Comparison of ENCODE assay signal across 15 cellular contexts in genomic region chr14:24130380-24130716, GRCh38. TPM values are rescaled to one million over a fixed set of nuclear protein-coding genes. Genes with fewer than 3 reads are reported as not detected.
DNase-seq lines count a peak whose midpoint lies in the region; ATAC-seq and TF ChIP-seq lines count a peak whose summit lies in the region.
"Had no signal": no experiment of that assay in that cellular context is flagged by ENCODE, and none has a peak within 500 bp of the region (broad histone marks: within the 10 kb centered on the region; RNA-seq: fewer than 3 reads in every experiment).

Gene FITM1, plus strand, starts transcription at chr14:24130659. Its CDS starts 905 bp downstream, at chr14:24131564.

- peaks cover 17% of the 10 kb centered on the region for H3K4me1 Mint-ChIP-seq in activated T-helper 17 cell treated with anti-CD3 and anti-CD28 coated beads, Interleukin-2, amount 50 U/mL, for 72 hours

- H3K9me3 ChIP-seq in spleen, result no peaks in the 10 kb centered on the region

- no peak for TF ChIP-seq CTCF in spleen (IDR thresholded peaks at IDR 0.05 in 8 of 11, conservative IDR thresholded peaks at IDR 0.05 in 3 of 11)

- intact Hi-C loops in spleen (cut with DNase I; ENCODE audit: low total_unique reads), result no loop called here

- H3K27me3 ChIP-seq in spleen (replicated peaks in 1 of 7), result no peaks in the 10 kb centered on the region

- no peak within 1 kb of the TSS for H3K4me3 Mint-ChIP-seq in activated T-helper 17 cell treated with anti-CD3 and anti-CD28 coated beads, Interleukin-2, amount 50 U/mL, for 72 hours

- no peaks in the 10 kb centered on the region for H3K27me3 Mint-ChIP-seq in activated T-helper 17 cell treated with anti-CD3 and anti-CD28 coated beads, Interleukin-2, amount 50 U/mL, for 72 hours

- 75 to 87% (median 78%) methylated on average over 5 of the region's 5 CpGs for WGBS in spleen, 5 donors

- no peak for ATAC-seq in activated T-helper 17 cell treated with anti-CD3 and anti-CD28 coated beads, Interleukin-2, amount 50 U/mL, for 72 hours (replicated peaks)
- ATAC-seq in HG02623 (IDR thresholded peaks at IDR 0.05; ENCODE audit: unreplicated experiment) (no peak), GM19328 (IDR thresholded peaks at IDR 0.05; ENCODE audit: unreplicated experiment) (no peak)
- ATAC-seq: K562, sciatic nerve had no signal

- H3K36me3 Mint-ChIP-seq in activated T-helper 17 cell treated with anti-CD3 and anti-CD28 coated beads, Interleukin-2, amount 50 U/mL, for 72 hours (ENCODE audit: low read depth), result no peaks in the 10 kb centered on the region

- peak; percentile 18 for DNase-seq in SKM-1 treated with dmso at 0.1 percent for 144 hours (lab: John Stamatoyannopoulos, UW; ENCODE audit: unreplicated experiment)
- DNase-seq in SKM-1 (lab: John Stamatoyannopoulos, UW; ENCODE audit: unreplicated experiment), result no peak
- peak; percentile 84 for DNase-seq in kidney tubule cell (ENCODE audit: low spot score)
- no peak for DNase-seq in spleen
- DNase-seq in DMS 273 treated with DMSO at 0.1 percent for 48 hours (lab: John Stamatoyannopoulos, UW), result no peak
- DNase-seq: activated T-cell treated with anti-CD3 and anti-CD28 coated beads, Interleukin-2, amount 50 U/mL, for 1 hour; GDM1; NCI-H187 treated with DMSO at 0.1 percent for 48 hours; NCI-H69 had no signal

- H3K36me3 ChIP-seq in spleen, result peaks cover 0 to 5% (median 0%) of the 10 kb centered on the region in 6 donors

- peaks cover 8 to 65% (median 37%) of the 10 kb centered on the region in 6 donors for H3K4me1 ChIP-seq in spleen

- no peaks in the 10 kb centered on the region for H3K9me3 Mint-ChIP-seq in activated T-helper 17 cell treated with anti-CD3 and anti-CD28 coated beads, Interleukin-2, amount 50 U/mL, for 72 hours

- H3K27ac Mint-ChIP-seq in activated T-helper 17 cell treated with anti-CD3 and anti-CD28 coated beads, Interleukin-2, amount 50 U/mL, for 72 hours, result peak within 1 kb of the TSS; percentile 50

- peak within 1 kb of the TSS; percentile 60 to 92 (median 80) for H3K27ac ChIP-seq in spleen

- H3K4me3 ChIP-seq in spleen, result peak within 1 kb of the TSS in 2 of 8 donors; percentile 0 to 34
- H3K4me3 ChIP-seq: K562 had no signal

- no peak for TF ChIP-seq POLR2A in spleen (IDR thresholded peaks at IDR 0.05)

RNA-seq across cellular contexts. Expression of gene FITM1, which starts in this region (rescaled TPM):
- under 1 TPM in 1 of 2 donors, not detected in 1; 0.58 TPM for total RNA-seq in activated T-helper 17 cell treated with anti-CD3 and anti-CD28 coated beads, Interleukin-2, amount 50 U/mL, for 72 hours
- 10 to 100 TPM in 2 of 7 donors, 1 to 10 TPM in 5; 3.7 to 12.9 (median 9.0) TPM for total RNA-seq in spleen
- 1 to 10 TPM; 4.6 to 9.6 (median 8.3) TPM for polyA plus RNA-seq in spleen
- total RNA-seq: temporal lobe had no signal
- polyA plus RNA-seq: K562 had no signal

Comparison
In these comparisons a context has a peak if more than half of its experiments do, and no peak if none do; other contexts are left out.
1. DNase-seq: peak in SKM-1 treated with dmso at 0.1 percent for 144 hours (single experiment) and kidney tubule cell (single experiment); none in SKM-1 (single experiment), spleen (single experiment) and DMS 273 treated with DMSO at 0.1 percent for 48 hours (single experiment).